ENCODE assay signal across 2 cellular contexts in genomic region chr1:243791586-243792267, GRCh38.
TF ChIP-seq lines count a peak whose summit lies in the region.

No MANE protein-coding gene starts in this region.

TF ChIP-seq in liver, 16 proteins besides CTCF, POLR2A, EP300 and RAD21:
- no peak for TF ChIP-seq REST (IDR thresholded peaks at IDR 0.05)
- peak; percentile 12 for TF ChIP-seq SP1 (IDR thresholded peaks at IDR 0.05)
- TF ChIP-seq NR2F2 (IDR thresholded peaks at IDR 0.05), result peak; percentile 92

TF ChIP-seq in HepG2, 621 proteins besides CTCF, POLR2A, EP300 and RAD21 (continued from another document):
- no peak for TF ChIP-seq ZBTB38 (CRISPR knock-in tag; IDR thresholded peaks at IDR 0.05)
- TF ChIP-seq TP53 (CRISPR knock-in tag; conservative IDR thresholded peaks at IDR 0.05), result no peak
- no peak for TF ChIP-seq ELF4 (CRISPR knock-in tag; IDR thresholded peaks at IDR 0.05; ENCODE audit: borderline replicate concordance)
- no peak for TF ChIP-seq ZNF501 (CRISPR knock-in tag; IDR thresholded peaks at IDR 0.05)
- TF ChIP-seq GLMP (CRISPR knock-in tag; IDR thresholded peaks at IDR 0.05; ENCODE audit: borderline replicate concordance), result no peak
- TF ChIP-seq GPBP1L1 (CRISPR knock-in tag; IDR thresholded peaks at IDR 0.05), result no peak
- TF ChIP-seq ZNF280D (CRISPR knock-in tag; IDR thresholded peaks at IDR 0.05), result no peak
- no peak for TF ChIP-seq ARID2 (CRISPR knock-in tag; IDR thresholded peaks at IDR 0.05; ENCODE audit: borderline replicate concordance)
- TF ChIP-seq E2F2 (CRISPR knock-in tag; IDR thresholded peaks at IDR 0.05; ENCODE audit: borderline replicate concordance), result no peak
- no peak for TF ChIP-seq NR3C1 (CRISPR knock-in tag; IDR thresholded peaks at IDR 0.05)
- TF ChIP-seq TEAD2 (CRISPR knock-in tag; IDR thresholded peaks at IDR 0.05), result no peak
- no peak for TF ChIP-seq ZBTB21 (CRISPR knock-in tag; IDR thresholded peaks at IDR 0.05)
- TF ChIP-seq ZNF646 (CRISPR knock-in tag; IDR thresholded peaks at IDR 0.05), result no peak
- no peak for TF ChIP-seq HIVEP1 (CRISPR knock-in tag; IDR thresholded peaks at IDR 0.05)
